Comparison of ENCODE assay signal across 8 cellular contexts in the genomic region with DNA sequence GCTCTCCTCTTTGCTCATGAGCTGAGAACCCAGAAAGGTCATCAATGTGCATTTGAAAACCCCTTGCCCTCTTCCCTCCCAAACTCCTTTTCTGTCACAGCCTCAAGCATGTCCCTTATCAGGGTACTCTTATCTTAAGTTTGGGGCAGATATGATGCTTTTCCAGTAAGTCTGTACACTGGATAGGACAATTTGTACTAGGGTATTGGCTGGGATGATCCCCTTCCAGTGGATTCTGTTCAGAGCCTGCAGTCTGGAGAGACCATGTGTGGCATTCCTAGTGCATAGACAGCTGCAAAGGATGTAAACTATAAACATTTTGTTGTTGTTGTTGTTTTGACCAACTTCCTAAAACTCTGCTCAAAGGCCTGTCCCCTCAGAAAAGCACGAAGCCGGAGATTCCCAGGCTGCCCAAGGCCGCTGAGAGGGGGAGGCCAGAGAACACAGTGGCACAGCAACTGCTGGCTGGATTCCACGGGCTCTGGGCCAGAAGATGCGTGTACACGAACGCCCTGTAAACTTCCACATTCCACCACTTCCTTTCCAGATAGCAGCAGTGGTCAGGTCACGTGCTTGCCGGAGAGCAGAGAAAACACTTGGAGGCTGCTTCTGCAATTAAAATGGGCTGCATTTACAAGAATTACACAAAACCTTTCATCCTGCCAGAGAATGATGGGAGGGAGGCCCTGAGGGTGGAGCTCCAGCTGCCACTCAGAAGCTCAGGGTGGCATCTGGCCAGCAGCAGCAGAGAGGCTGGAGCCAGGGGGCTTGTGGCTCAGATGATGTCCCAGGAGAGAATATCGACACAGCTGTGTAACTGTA.
A peak's percentile ranks its signal among the peaks of the same experiment; 100 is the strongest.
DNase-seq lines count a peak whose midpoint lies in the region; ATAC-seq, FAIRE-seq and TF ChIP-seq lines count a peak whose summit lies in the region.

No MANE protein-coding gene starts in this region.

- no peak for TF ChIP-seq POLR2A in H54 (IDR thresholded peaks at IDR 0.05; ENCODE audit: low read depth, low read length)

- no peak overlapping the region for H3K9ac ChIP-seq in NT2/D1 (ENCODE audit: insufficient read length, low read depth)

- H3K27me3 ChIP-seq in NT2/D1 (ENCODE audit: insufficient read depth, insufficient read length), result no peaks in the 10 kb centered on the region

- H3K4me3 ChIP-seq in NT2/D1 (ENCODE audit: insufficient read length, low read depth) (no peak overlapping the region), epithelial cell of esophagus (ENCODE audit: low read length) (no peak overlapping the region)

- H3K9me3 ChIP-seq in NT2/D1 (ENCODE audit: insufficient read depth, low read length), result no peaks in the 10 kb centered on the region

- peak; percentile 78 for DNase-seq in H54 (ENCODE audit: insufficient read length, low spot score)
- peak; percentile 32 for DNase-seq in NT2/D1 (ENCODE audit: low read depth, low spot score)
- DNase-seq in activated T-cell treated with anti-CD3 and anti-CD28 coated beads for 1 hour (ENCODE audit: low read depth), result peak; percentile 34
- peak; percentile 91 for DNase-seq in epithelial cell of esophagus (ENCODE audit: low read depth)
- peak; percentile 54 for DNase-seq in middle frontal gyrus (ENCODE audit: extremely low spot score, low spot score)
- peak; percentile 66 for DNase-seq in stimulated activated CD8-positive, alpha-beta memory T cell treated with anti-CD3 and anti-CD28 coated beads, Interleukin-4, amount 100 ng/mL, for 48 hours

- ATAC-seq in HG03521 (IDR thresholded peaks at IDR 0.05; ENCODE audit: unreplicated experiment), result no peak
- ATAC-seq in HG03520 (IDR thresholded peaks at IDR 0.05; ENCODE audit: unreplicated experiment), result no peak

- H3K4me1 ChIP-seq in NT2/D1 (ENCODE audit: insufficient read depth, insufficient read length), result no peaks in the 10 kb centered on the region

- FAIRE-seq in H54 (lab: Jason Lieb, UNC), result peak; percentile 89

- no peak for TF ChIP-seq CTCF in epithelial cell of esophagus (IDR thresholded peaks at IDR 0.05; ENCODE audit: insufficient read depth, low read depth, low read length, missing control alignments)

- H3K36me3 ChIP-seq in NT2/D1 (ENCODE audit: insufficient read depth, insufficient read length, low read length), result no peaks in the 10 kb centered on the region

Comparison
In these comparisons a context has a peak if more than half of its experiments do, and no peak if none do; other contexts are left out.
1. DNase-seq: peak in every context shown above with its lines; median percentile 91 in epithelial cell of esophagus; 78 in H54; 66 in stimulated activated CD8-positive, alpha-beta memory T cell treated with anti-CD3 and anti-CD28 coated beads, Interleukin-4, amount 100 ng/mL, for 48 hours; 54 in middle frontal gyrus; 34 in activated T-cell treated with anti-CD3 and anti-CD28 coated beads for 1 hour; 32 in NT2/D1.